19 cellular contexts compared by ENCODE assay signal in the genomic region with DNA sequence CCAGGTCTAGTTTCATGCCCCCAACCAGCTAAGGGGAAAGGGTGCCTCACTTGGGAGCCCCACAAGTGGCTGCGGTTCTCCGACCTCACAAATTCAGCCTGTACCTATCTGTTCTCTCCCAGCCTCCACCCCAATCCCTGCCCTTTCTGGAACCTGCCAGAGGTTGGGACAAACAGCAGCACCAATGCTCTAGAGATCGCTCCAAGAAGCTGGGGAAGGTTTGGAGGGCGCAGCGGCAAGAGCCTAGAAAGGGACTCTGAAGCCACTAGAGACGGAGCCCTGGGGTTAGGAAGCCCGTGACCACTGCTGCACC.
"Had no signal": no experiment of that assay in that cellular context is flagged by ENCODE, and none has a peak within 500 bp of the region (broad histone marks: within the 10 kb centered on the region; RNA-seq: fewer than 3 reads in every experiment).

No MANE protein-coding gene starts in this region.

- H3K27ac ChIP-seq: esophagus squamous epithelium, left ventricle myocardium inferior, testis, tibial nerve, upper lobe of right lung, vagina had no signal

- H3K4me1 Mint-ChIP-seq: immature natural killer cell; stimulated activated memory B cell treated with anti-CD40 and anti-IgM and Interleukin-4, amounts not matched to agents 10 μg/mL and 1 μg/mL and 100 μg/mL, for 72 hours had no signal

- DNase-seq: effector memory CD8-positive, alpha-beta T cell; esophagus squamous epithelium; foreskin fibroblast; immature natural killer cell; left cardiac atrium; left ventricle myocardium inferior; midbrain; right cardiac atrium; small intestine; stimulated activated CD4-positive, alpha-beta T cell treated with anti-CD3 and anti-CD28 coated beads, Interleukin-4, amount 100 ng/mL, for 1 hour; testis; upper lobe of right lung had no signal

- H3K9me3 Mint-ChIP-seq: dendritic cell treated with granulocyte-macrophage colony-stimulating factor and Interleukin-4, amounts not matched to agents 40 ng/mL and 50 ng/mL, for 4 days; effector memory CD8-positive, alpha-beta T cell; immature natural killer cell; natural killer cell treated with Interleukin-12 subunit alpha and Interleukin-12 subunit beta and Interleukin-15 and Interleukin-18, amount 100 ng/mL, for 72 hours; stimulated activated memory B cell treated with anti-CD40 and anti-IgM and Interleukin-4, amounts not matched to agents 10 μg/mL and 1 μg/mL and 100 μg/mL, for 72 hours; stimulated activated naive CD8-positive, alpha-beta T cell treated with anti-CD3 and anti-CD28 coated beads, Interleukin-15, Interleukin-2, amounts not matched to agents 100 ng/mL and 50 ng/mL, for 24 hours had no signal

- H3K4me3 ChIP-seq: esophagus squamous epithelium, left ventricle myocardium inferior, lung, testis, tibial nerve, upper lobe of right lung, vagina had no signal

- H3K4me1 ChIP-seq: esophagus squamous epithelium, left ventricle myocardium inferior, testis, tibial nerve, upper lobe of right lung, vagina had no signal

- H3K36me3 Mint-ChIP-seq: immature natural killer cell; natural killer cell treated with Interleukin-12 subunit alpha and Interleukin-12 subunit beta and Interleukin-15 and Interleukin-18, amount 100 ng/mL, for 72 hours; stimulated activated memory B cell treated with anti-CD40 and anti-IgM and Interleukin-4, amounts not matched to agents 10 μg/mL and 1 μg/mL and 100 μg/mL, for 72 hours had no signal

- H3K36me3 ChIP-seq: esophagus squamous epithelium, left ventricle myocardium inferior, tibial nerve, upper lobe of right lung, vagina had no signal

- H3K27ac Mint-ChIP-seq: dendritic cell treated with granulocyte-macrophage colony-stimulating factor and Interleukin-4, amounts not matched to agents 40 ng/mL and 50 ng/mL, for 4 days; effector memory CD8-positive, alpha-beta T cell; immature natural killer cell; natural killer cell treated with Interleukin-12 subunit alpha and Interleukin-12 subunit beta and Interleukin-15 and Interleukin-18, amount 100 ng/mL, for 72 hours; stimulated activated memory B cell treated with anti-CD40 and anti-IgM and Interleukin-4, amounts not matched to agents 10 μg/mL and 1 μg/mL and 100 μg/mL, for 72 hours; stimulated activated naive CD8-positive, alpha-beta T cell treated with anti-CD3 and anti-CD28 coated beads, Interleukin-15, Interleukin-2, amounts not matched to agents 100 ng/mL and 50 ng/mL, for 24 hours had no signal

- H3K4me3 Mint-ChIP-seq: dendritic cell treated with granulocyte-macrophage colony-stimulating factor and Interleukin-4, amounts not matched to agents 40 ng/mL and 50 ng/mL, for 4 days; effector memory CD8-positive, alpha-beta T cell; immature natural killer cell; natural killer cell treated with Interleukin-12 subunit alpha and Interleukin-12 subunit beta and Interleukin-15 and Interleukin-18, amount 100 ng/mL, for 72 hours; stimulated activated memory B cell treated with anti-CD40 and anti-IgM and Interleukin-4, amounts not matched to agents 10 μg/mL and 1 μg/mL and 100 μg/mL, for 72 hours; stimulated activated naive CD8-positive, alpha-beta T cell treated with anti-CD3 and anti-CD28 coated beads, Interleukin-15, Interleukin-2, amounts not matched to agents 100 ng/mL and 50 ng/mL, for 24 hours had no signal

- H3K27me3 Mint-ChIP-seq: dendritic cell treated with granulocyte-macrophage colony-stimulating factor and Interleukin-4, amounts not matched to agents 40 ng/mL and 50 ng/mL, for 4 days had no signal

- H3K27me3 ChIP-seq: testis, tibial nerve, upper lobe of right lung, vagina had no signal

- H3K9me3 ChIP-seq: esophagus squamous epithelium, left ventricle myocardium inferior, testis, tibial nerve, upper lobe of right lung, vagina had no signal
